In the genomic region with DNA sequence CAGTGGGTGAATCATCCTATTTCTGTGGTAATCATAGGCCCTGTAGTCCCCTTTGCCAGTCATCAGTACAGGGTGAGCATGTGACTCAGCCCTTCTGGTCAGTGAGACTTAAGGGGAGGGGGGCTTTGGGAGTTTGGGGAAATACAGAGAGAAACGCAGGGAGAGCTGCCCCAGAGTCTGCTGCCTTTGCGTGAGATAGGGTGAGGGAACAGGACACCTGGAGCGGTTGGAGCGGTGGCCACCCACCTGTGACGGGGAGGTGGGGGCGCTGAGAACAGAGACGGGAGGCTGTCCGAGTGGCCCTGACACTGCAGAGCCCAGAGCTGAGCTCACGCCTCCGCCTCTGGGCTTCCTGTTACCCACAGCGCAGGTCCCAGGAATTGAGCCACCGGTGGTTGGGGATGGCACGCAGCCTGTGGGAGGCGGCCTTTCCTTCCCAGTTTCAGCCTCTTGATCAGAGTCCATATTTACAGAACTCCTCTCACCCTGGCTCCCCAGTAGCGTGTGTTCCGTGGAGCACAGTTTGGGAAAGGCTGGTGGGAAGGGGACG, we compare ENCODE assay signal across 19 cellular contexts.
A peak's percentile ranks its signal among the peaks of the same experiment; 100 is the strongest.
DNase-seq lines count a peak whose midpoint lies in the region; ATAC-seq and TF ChIP-seq lines count a peak whose summit lies in the region.
"Had no signal": no experiment of that assay in that cellular context is flagged by ENCODE, and none has a peak within 500 bp of the region (broad histone marks: within the 10 kb centered on the region; RNA-seq: fewer than 3 reads in every experiment).

No MANE protein-coding gene starts in this region.

- no peaks in the 10 kb centered on the region for H3K79me2 ChIP-seq in fibroblast of lung (ENCODE audit: control insufficient read depth, insufficient read depth, low read length)

- H3K9me3 ChIP-seq in RWPE2 (ENCODE audit: severe bottlenecking) (no peaks in the 10 kb centered on the region), fibroblast of lung (ENCODE audit: control insufficient read depth, insufficient read depth, low read depth, low read length) (no peaks in the 10 kb centered on the region)
- H3K9me3 ChIP-seq: BLaER1, SJCRH30, thoracic aorta had no signal

- peak; percentile 59; the same call in 2 of the 3 replicates for ATAC-seq in RWPE2 (ENCODE audit: low read depth)
- ATAC-seq in HG02588 (IDR thresholded peaks at IDR 0.05; ENCODE audit: unreplicated experiment), result no peak
- ATAC-seq in HG03469 (IDR thresholded peaks at IDR 0.05; ENCODE audit: unreplicated experiment), result no peak
- ATAC-seq: left colon had no signal

- no peak overlapping the region for H3K4me3 ChIP-seq in RWPE2 (ENCODE audit: severe bottlenecking)
- no peak overlapping the region for H3K4me3 ChIP-seq in fibroblast of lung (replicated peaks in 1 of 4; ENCODE audit: control extremely low read depth in 1 of 4, insufficient read depth in 1 of 4, low read depth in 3 of 4, low read length in 4 of 4)
- no peak overlapping the region for H3K4me3 ChIP-seq in skeletal muscle cell (ENCODE audit: low read depth, low read length)
- H3K4me3 ChIP-seq: BLaER1, SJCRH30, thoracic aorta had no signal

- no peaks in the 10 kb centered on the region for H3K4me1 ChIP-seq in RWPE2 (ENCODE audit: insufficient read depth, poor library complexity, severe bottlenecking)
- H3K4me1 ChIP-seq in fibroblast of lung (ENCODE audit: control insufficient read depth, extremely low read depth, insufficient read depth, low read length), result no peaks in the 10 kb centered on the region

- no peaks in the 10 kb centered on the region for H3K36me3 ChIP-seq in RWPE2 (ENCODE audit: low read depth)
- no peaks in the 10 kb centered on the region for H3K36me3 ChIP-seq in fibroblast of lung (ENCODE audit: control insufficient read depth, insufficient read depth, low read length)
- H3K36me3 ChIP-seq: BLaER1, SJCRH30, thoracic aorta had no signal

- no peak overlapping the region for H2AFZ ChIP-seq in fibroblast of lung (ENCODE audit: low read length)

- no peaks in the 10 kb centered on the region for H4K20me1 ChIP-seq in fibroblast of lung (ENCODE audit: control insufficient read depth, extremely low read depth, insufficient read depth, low read length)
- H4K20me1 ChIP-seq: BLaER1 had no signal

- no peak for TF ChIP-seq CTCF in RWPE2 (IDR thresholded peaks at IDR 0.05; ENCODE audit: poor library complexity, severe bottlenecking)
- no peak for TF ChIP-seq CTCF in fibroblast of lung (conservative IDR thresholded peaks at IDR 0.05 in 1 of 2, IDR thresholded peaks at IDR 0.05 in 1 of 2; ENCODE audit: low read depth in 1 of 2, low read length in 2 of 2)

- H3K27me3 ChIP-seq in RWPE2 (ENCODE audit: insufficient read depth, poor library complexity, severe bottlenecking) (no peaks in the 10 kb centered on the region), fibroblast of lung (ENCODE audit: control insufficient read depth, insufficient read depth, low read length) (no peaks in the 10 kb centered on the region)
- H3K27me3 ChIP-seq: SJCRH30 had no signal

- DNase-seq in HCEC 1CT, result peak; percentile 72
- no peak for DNase-seq in RWPE2 (ENCODE audit: low spot score)
- DNase-seq in fibroblast of lung (ENCODE audit: low read depth in 2 of 2), result peak; percentile 84
- peak; percentile 56 for DNase-seq in skeletal muscle cell (ENCODE audit: low read depth)
- DNase-seq in D341Med (ENCODE audit: low spot score), result no peak
- DNase-seq: activated CD4-positive, alpha-beta T cell treated with anti-CD3 and anti-CD28 coated beads, Interleukin-2, amount 10 ng/mL, durations not matched to agents 24 days and 14 days; activated naive CD4-positive, alpha-beta T cell treated with anti-CD3 and anti-CD28 coated beads, Interleukin-2, amount 50 U/mL, for 16 hours; activated T-cell treated with anti-CD3 and anti-CD28 coated beads for 4 hours; effector CD4-positive, alpha-beta T cell; KG1; left colon; NCI-H1436; occipital lobe; stimulated activated CD4-positive, alpha-beta T cell treated with anti-CD3 and anti-CD28 coated beads, Interleukin-4, amount 100 ng/mL, for 24 hours had no signal

- H3K9ac ChIP-seq in fibroblast of lung (ENCODE audit: insufficient read depth, low read length), result no peak overlapping the region
- H3K9ac ChIP-seq: BLaER1 had no signal

- H3K27ac ChIP-seq in RWPE2 (ENCODE audit: poor library complexity, severe bottlenecking), result no peak overlapping the region
- no peak overlapping the region for H3K27ac ChIP-seq in fibroblast of lung (ENCODE audit: insufficient read depth, low read length)
- H3K27ac ChIP-seq: BLaER1, SJCRH30, thoracic aorta had no signal

- no peak overlapping the region for H3K4me2 ChIP-seq in fibroblast of lung (ENCODE audit: extremely low read depth, insufficient read depth, low read length)
- H3K4me2 ChIP-seq: BLaER1 had no signal

Comparison
In these comparisons a context has a peak if more than half of its experiments do, and no peak if none do; other contexts are left out.
1. DNase-seq: peak in HCEC 1CT (single experiment), fibroblast of lung (2 of 2) and skeletal muscle cell (single experiment); none in RWPE2 (single experiment) and D341Med (single experiment).